In the genomic region with DNA sequence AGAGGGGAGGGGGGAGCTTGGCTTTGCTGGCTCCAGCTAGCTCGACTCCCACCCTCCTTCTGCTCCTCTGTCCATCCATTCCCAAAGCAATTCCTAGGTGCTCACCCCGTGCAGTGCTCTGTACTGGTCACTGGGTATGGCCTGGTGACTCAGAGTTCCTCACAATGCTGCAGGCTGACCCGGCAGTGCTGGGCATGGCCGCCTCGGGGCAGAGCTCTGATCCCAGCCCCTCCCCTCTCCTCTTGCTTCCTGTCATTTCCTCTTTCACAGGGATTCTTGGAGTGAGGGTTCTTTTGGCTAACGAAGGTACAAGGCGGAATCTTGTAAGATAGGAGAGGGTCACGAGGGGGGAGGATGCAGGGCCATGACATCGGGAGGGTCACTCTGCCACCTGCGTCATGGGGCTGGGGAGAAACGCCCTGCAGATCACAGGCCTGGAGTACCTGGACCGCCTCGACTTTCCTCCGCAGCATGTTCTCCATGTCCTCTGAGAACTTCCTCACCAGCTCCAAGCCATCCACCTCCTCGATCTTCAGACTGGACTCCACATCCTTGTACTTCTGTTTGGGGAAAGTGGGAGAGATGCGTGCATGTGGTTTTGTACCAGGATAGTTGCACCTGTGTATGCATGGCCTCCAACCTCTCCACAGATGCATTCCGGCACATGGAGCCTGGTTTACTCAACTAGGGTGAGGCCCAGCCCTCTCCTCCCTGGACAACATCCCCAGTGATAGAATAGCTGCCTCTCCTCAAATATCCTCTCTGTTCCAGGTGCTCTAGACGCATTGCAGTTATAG, we compare ENCODE assay signal across 1 cellular context.
TF ChIP-seq lines count a peak whose summit lies in the region.

No MANE protein-coding gene starts in this region.

TF ChIP-seq in HCT116, 20 proteins besides CTCF, POLR2A, EP300 and RAD21 (continued from another document):
- TF ChIP-seq, protein P1, sequence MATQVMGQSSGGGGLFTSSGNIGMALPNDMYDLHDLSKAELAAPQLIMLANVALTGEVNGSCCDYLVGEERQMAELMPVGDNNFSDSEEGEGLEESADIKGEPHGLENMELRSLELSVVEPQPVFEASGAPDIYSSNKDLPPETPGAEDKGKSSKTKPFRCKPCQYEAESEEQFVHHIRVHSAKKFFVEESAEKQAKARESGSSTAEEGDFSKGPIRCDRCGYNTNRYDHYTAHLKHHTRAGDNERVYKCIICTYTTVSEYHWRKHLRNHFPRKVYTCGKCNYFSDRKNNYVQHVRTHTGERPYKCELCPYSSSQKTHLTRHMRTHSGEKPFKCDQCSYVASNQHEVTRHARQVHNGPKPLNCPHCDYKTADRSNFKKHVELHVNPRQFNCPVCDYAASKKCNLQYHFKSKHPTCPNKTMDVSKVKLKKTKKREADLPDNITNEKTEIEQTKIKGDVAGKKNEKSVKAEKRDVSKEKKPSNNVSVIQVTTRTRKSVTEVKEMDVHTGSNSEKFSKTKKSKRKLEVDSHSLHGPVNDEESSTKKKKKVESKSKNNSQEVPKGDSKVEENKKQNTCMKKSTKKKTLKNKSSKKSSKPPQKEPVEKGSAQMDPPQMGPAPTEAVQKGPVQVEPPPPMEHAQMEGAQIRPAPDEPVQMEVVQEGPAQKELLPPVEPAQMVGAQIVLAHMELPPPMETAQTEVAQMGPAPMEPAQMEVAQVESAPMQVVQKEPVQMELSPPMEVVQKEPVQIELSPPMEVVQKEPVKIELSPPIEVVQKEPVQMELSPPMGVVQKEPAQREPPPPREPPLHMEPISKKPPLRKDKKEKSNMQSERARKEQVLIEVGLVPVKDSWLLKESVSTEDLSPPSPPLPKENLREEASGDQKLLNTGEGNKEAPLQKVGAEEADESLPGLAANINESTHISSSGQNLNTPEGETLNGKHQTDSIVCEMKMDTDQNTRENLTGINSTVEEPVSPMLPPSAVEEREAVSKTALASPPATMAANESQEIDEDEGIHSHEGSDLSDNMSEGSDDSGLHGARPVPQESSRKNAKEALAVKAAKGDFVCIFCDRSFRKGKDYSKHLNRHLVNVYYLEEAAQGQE (IDR thresholded peaks at IDR 0.05; ENCODE audit: low read depth) = no peak
- no peak for TF ChIP-seq CEBPB (IDR thresholded peaks at IDR 0.05; ENCODE audit: low read depth)
- TF ChIP-seq CBX3 (IDR thresholded peaks at IDR 0.05; ENCODE audit: low read depth) = no peak
- TF ChIP-seq EGR1 (IDR thresholded peaks at IDR 0.05; ENCODE audit: low read depth) = no peak
- no peak for TF ChIP-seq SIN3A (IDR thresholded peaks at IDR 0.05; ENCODE audit: low read depth)
TF ChIP-seq in HCT116: peak in this region for 0.
